ENCODE assay signal across 1 cellular context in the genomic region with DNA sequence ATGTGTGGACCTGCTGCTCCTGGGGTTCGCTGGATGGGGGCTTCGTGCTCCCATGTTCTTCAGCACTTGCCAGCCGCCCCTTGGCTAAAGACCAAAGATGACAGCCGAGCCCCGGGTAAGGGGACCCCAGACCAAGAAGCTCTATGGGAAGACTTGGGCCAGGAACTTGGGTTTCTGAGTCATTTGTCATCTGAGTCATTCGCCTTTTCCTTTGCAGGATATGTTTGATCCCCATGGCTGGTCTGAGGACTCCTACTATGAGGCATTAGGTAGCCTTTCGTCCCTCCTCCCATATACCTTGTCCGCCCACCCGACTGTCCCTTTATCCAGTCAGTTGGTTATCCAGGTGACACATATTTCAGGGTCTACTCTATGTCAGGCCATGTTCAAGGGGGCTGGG.
TF ChIP-seq lines count a peak whose summit lies in the region.

No MANE protein-coding gene starts in this region.

TF ChIP-seq in endothelial cell of umbilical vein, 7 proteins besides CTCF, POLR2A, EP300 and RAD21:
- no peak for TF ChIP-seq MYC (IDR thresholded peaks at IDR 0.05; ENCODE audit: low read depth, low read length)
- TF ChIP-seq FOS (IDR thresholded peaks at IDR 0.05; ENCODE audit: borderline replicate concordance, insufficient read depth, low read length): peak; percentile 91
- peak; percentile 57 for TF ChIP-seq JUN (IDR thresholded peaks at IDR 0.05; ENCODE audit: borderline replicate concordance, insufficient read depth, insufficient read length, low read depth)
- TF ChIP-seq, protein P1, sequence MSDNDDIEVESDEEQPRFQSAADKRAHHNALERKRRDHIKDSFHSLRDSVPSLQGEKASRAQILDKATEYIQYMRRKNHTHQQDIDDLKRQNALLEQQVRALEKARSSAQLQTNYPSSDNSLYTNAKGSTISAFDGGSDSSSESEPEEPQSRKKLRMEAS (IDR thresholded peaks at IDR 0.05; ENCODE audit: insufficient read depth, insufficient read length): no peak
